Comparison of ENCODE assay signal across 1 cellular context in genomic region chr15:89404023-89404422, GRCh38.
TF ChIP-seq lines count a peak whose summit lies in the region.

No MANE protein-coding gene starts in this region.

TF ChIP-seq in H1, 55 proteins besides CTCF, POLR2A, EP300 and RAD21 (continued from another document):
- TF ChIP-seq POLR2AphosphoS5 (IDR thresholded peaks at IDR 0.05; ENCODE audit: low read depth, low read length) (0 out of 2 replicates have a peak, but pooled peaks have one; percentile 37), SRF (IDR thresholded peaks at IDR 0.05; ENCODE audit: low read depth, low read length) (no peak), RNF2 (IDR thresholded peaks at IDR 0.05; ENCODE audit: borderline replicate concordance, low read depth, low read length, missing control alignments, poor library complexity, severe bottlenecking) (peak; percentile 58), CHD7 (IDR thresholded peaks at IDR 0.05; ENCODE audit: insufficient replicate concordance, low read length) (no peak), POU5F1 (IDR thresholded peaks at IDR 0.05; ENCODE audit: low read depth, low read length) (no peak), EZH2 (IDR thresholded peaks at IDR 0.05; ENCODE audit: low read depth, low read length, severe bottlenecking) (peak; percentile 5), MAFK (IDR thresholded peaks at IDR 0.05; ENCODE audit: low read depth, low read length) (no peak), FOSL1 (IDR thresholded peaks at IDR 0.05; ENCODE audit: insufficient read depth, low read depth, low read length) (no peak)
